Comparison of ENCODE assay signal across 1 cellular context in genomic region chr2:18104583-18105224, GRCh38.
TF ChIP-seq lines count a peak whose summit lies in the region.

No MANE protein-coding gene starts in this region.

TF ChIP-seq in SK-N-SH treated with all-trans-retinoic acid at 6 μM for 48 hours, 23 proteins besides CTCF, POLR2A, EP300 and RAD21 (continued from another document):
- TF ChIP-seq CSRNP3 (CRISPR knock-in tag; IDR thresholded peaks at IDR 0.05) = no peak
- TF ChIP-seq POU6F1 (CRISPR knock-in tag; IDR thresholded peaks at IDR 0.05; ENCODE audit: borderline replicate concordance, low read depth) = no peak
- no peak for TF ChIP-seq PPARA (CRISPR knock-in tag; IDR thresholded peaks at IDR 0.05; ENCODE audit: borderline replicate concordance)
